Comparison of ENCODE assay signal across 22 cellular contexts in genomic region chr15:39315200-39315599, GRCh38.
DNase-seq lines count a peak whose midpoint lies in the region; ATAC-seq, FAIRE-seq and TF ChIP-seq lines count a peak whose summit lies in the region.
"Had no signal": no experiment of that assay in that cellular context is flagged by ENCODE, and none has a peak within 500 bp of the region (broad histone marks: within the 10 kb centered on the region; RNA-seq: fewer than 3 reads in every experiment).

No MANE protein-coding gene starts in this region.

- H3K27me3 Mint-ChIP-seq in GM23338 (ENCODE audit: insufficient read depth, low read depth, poor library complexity): no peaks in the 10 kb centered on the region

- H3K9me3 ChIP-seq in osteoblast (ENCODE audit: low read depth, low read length): no peaks in the 10 kb centered on the region
- H3K9me3 ChIP-seq: BE2C had no signal

- ATAC-seq in GM23338: no peak
- ATAC-seq: GM12878, T-helper 17 cell had no signal

- H3K79me2 ChIP-seq in GM23338 (replicated peaks; ENCODE audit: insufficient read depth) (no peaks in the 10 kb centered on the region), osteoblast (ENCODE audit: insufficient read depth, low read length) (no peaks in the 10 kb centered on the region)

- no peaks in the 10 kb centered on the region for H3K9me2 ChIP-seq in GM23338 (ENCODE audit: insufficient read depth)

- H3K27me3 ChIP-seq in GM23338 (ENCODE audit: insufficient read depth): no peaks in the 10 kb centered on the region
- H3K27me3 ChIP-seq in osteoblast (ENCODE audit: insufficient read depth, low read length): no peaks in the 10 kb centered on the region
- H3K27me3 ChIP-seq: BE2C had no signal

- H3K4me3 ChIP-seq in GM23338: no peak overlapping the region
- no peak overlapping the region for H3K4me3 ChIP-seq in LNCaP clone FGC (ENCODE audit: low read depth, low read length)
- no peak overlapping the region for H3K4me3 ChIP-seq in osteoblast (ENCODE audit: insufficient read depth, low read length)
- H3K4me3 ChIP-seq: GM12878 had no signal

- FAIRE-seq in urothelium cell line (lab: Jason Lieb, UNC): no peak
- FAIRE-seq: G401.6, GM12878, GM18507 had no signal

- H3F3A ChIP-seq in GM23338 (replicated peaks; ENCODE audit: low read depth): no peaks in the 10 kb centered on the region

- no peaks in the 10 kb centered on the region; the same call in 2 of the 3 replicates for H3K4me1 Mint-ChIP-seq in GM23338
- H3K4me1 Mint-ChIP-seq: CD4-positive, alpha-beta memory T cell; T-helper 17 cell had no signal

- H2AFZ ChIP-seq in GM23338 (no peak overlapping the region), osteoblast (ENCODE audit: low read length) (peak overlapping the region; percentile 55)

- H4K20me1 ChIP-seq in GM23338 (replicated peaks; ENCODE audit: insufficient read depth) (no peaks in the 10 kb centered on the region), osteoblast (ENCODE audit: insufficient read depth, low read length) (no peaks in the 10 kb centered on the region)

- peaks cover 5% of the 10 kb centered on the region; the same call in 2 of the 3 replicates for H3K9me3 Mint-ChIP-seq in GM23338

- H3K36me3 ChIP-seq in GM23338 (ENCODE audit: insufficient read depth) (no peaks in the 10 kb centered on the region), osteoblast (ENCODE audit: insufficient read depth, low read length) (no peaks in the 10 kb centered on the region)
- H3K36me3 ChIP-seq: BE2C had no signal

- H3K4me2 ChIP-seq in GM23338 (no peak overlapping the region), osteoblast (ENCODE audit: insufficient read depth, low read length) (no peak overlapping the region)

- H3K27ac ChIP-seq in GM23338 (ENCODE audit: low read depth): no peak overlapping the region
- H3K27ac ChIP-seq in osteoblast (ENCODE audit: low read depth, low read length): peak overlapping the region; percentile 32

- TF ChIP-seq CTCF in GM23338 (conservative IDR thresholded peaks at IDR 0.05; ENCODE audit: low read depth in 2 of 2): no peak
- TF ChIP-seq CTCF in LNCaP clone FGC (IDR thresholded peaks at IDR 0.05; ENCODE audit: control insufficient read depth, extremely low read depth, insufficient read depth): no peak
- TF ChIP-seq CTCF in osteoblast (IDR thresholded peaks at IDR 0.05; ENCODE audit: extremely low read depth, low read depth, low read length): no peak

- DNase-seq in GM23338 (ENCODE audit: low spot score): no peak
- peak; percentile 56 for DNase-seq in LNCaP clone FGC (ENCODE audit: low read depth)
- DNase-seq in RPMI7951 (ENCODE audit: low read depth): peak; percentile 70
- no peak for DNase-seq in osteoblast (ENCODE audit: insufficient read length, low spot score, missing footprints)
- no peak for DNase-seq in OCI-M1 (lab: John Stamatoyannopoulos, UW)
- DNase-seq in ureter (ENCODE audit: low spot score): no peak
- no peak for DNase-seq in urothelium cell line (ENCODE audit: low spot score)
- DNase-seq: BE2C; Calu3; CD4-positive, alpha-beta memory T cell; DMS79 treated with DMSO at 0.1 percent for 48 hours; Karpas-422; MV-4-11; NCI-H1417 treated with DMSO at 0.1 percent for 48 hours; NCI-H1930; NCI-H524; RPMI8226; SIG-M5; T-helper 17 cell had no signal

- H3K4me3 Mint-ChIP-seq in GM23338: no peak overlapping the region
- H3K4me3 Mint-ChIP-seq: CD4-positive, alpha-beta memory T cell; T-helper 17 cell had no signal

- H3K4me1 ChIP-seq in GM23338 (ENCODE audit: insufficient read depth) (no peaks in the 10 kb centered on the region), osteoblast (ENCODE audit: insufficient read depth, low read length) (peaks cover 5% of the 10 kb centered on the region)
- H3K4me1 ChIP-seq: BE2C had no signal

- peaks cover 3% of the 10 kb centered on the region; the same call in 1 of the 3 replicates for H3K36me3 Mint-ChIP-seq in GM23338 (ENCODE audit: low read depth)
- H3K36me3 Mint-ChIP-seq: CD4-positive, alpha-beta memory T cell had no signal

- peak overlapping the region; percentile 34; the same call in 1 of the 2 replicates for H3K27ac Mint-ChIP-seq in GM23338
- H3K27ac Mint-ChIP-seq: CD4-positive, alpha-beta memory T cell; T-helper 17 cell had no signal

TF ChIP-seq in GM23338, 12 proteins besides CTCF, POLR2A, EP300 and RAD21 (continues in another document):
- TF ChIP-seq ZNF331 (CRISPR knock-in tag; IDR thresholded peaks at IDR 0.05; ENCODE audit: low read depth): no peak
- no peak for TF ChIP-seq ZNF114 (CRISPR knock-in tag; IDR thresholded peaks at IDR 0.05)
- TF ChIP-seq POLR2AphosphoS5 (IDR thresholded peaks at IDR 0.05; ENCODE audit: low read depth): no peak
- no peak for TF ChIP-seq STAT1 (IDR thresholded peaks at IDR 0.05; ENCODE audit: unreplicated experiment)
- no peak for TF ChIP-seq EZH2 (IDR thresholded peaks at IDR 0.05; ENCODE audit: low read depth, unreplicated experiment)
- no peak for TF ChIP-seq JUNB (IDR thresholded peaks at IDR 0.05; ENCODE audit: unreplicated experiment)
- TF ChIP-seq CREB1 (CRISPR knock-in tag; IDR thresholded peaks at IDR 0.05; ENCODE audit: low read depth): no peak
- no peak for TF ChIP-seq EZH2phosphoT487 (IDR thresholded peaks at IDR 0.05; ENCODE audit: unreplicated experiment)
- no peak for TF ChIP-seq REST (IDR thresholded peaks at IDR 0.05; ENCODE audit: unreplicated experiment)

Comparison
In these comparisons a context has a peak if more than half of its experiments do, and no peak if none do; other contexts are left out.
1. DNase-seq: peak in LNCaP clone FGC (single experiment) and RPMI7951 (single experiment); none in GM23338 (single experiment), osteoblast (single experiment), OCI-M1 (single experiment), ureter (single experiment) and urothelium cell line (single experiment).